11 cellular contexts compared by ENCODE assay signal in genomic region chr15:66080791-66081475, GRCh38.
DNase-seq lines count a peak whose midpoint lies in the region; ATAC-seq, FAIRE-seq and TF ChIP-seq lines count a peak whose summit lies in the region.
"Had no signal": no experiment of that assay in that cellular context is flagged by ENCODE, and none has a peak within 500 bp of the region (broad histone marks: within the 10 kb centered on the region; RNA-seq: fewer than 3 reads in every experiment).

No MANE protein-coding gene starts in this region.

- H3K79me2 ChIP-seq in HCT116 (ENCODE audit: insufficient read depth, low read length) (no peaks in the 10 kb centered on the region), keratinocyte (ENCODE audit: control insufficient read depth, insufficient read depth, low read length) (no peaks in the 10 kb centered on the region)

- H3K4me1 ChIP-seq in A549 = peaks cover 12% of the 10 kb centered on the region
- H3K4me1 ChIP-seq in HCT116 (ENCODE audit: control insufficient read depth in 1 of 2, insufficient read depth in 2 of 2, low read length in 2 of 2) = no peaks in the 10 kb centered on the region
- H3K4me1 ChIP-seq in keratinocyte (ENCODE audit: control insufficient read depth, extremely low read depth, insufficient read depth, low read length) = peaks cover 8% of the 10 kb centered on the region

- TF ChIP-seq POLR2A in A549 (IDR thresholded peaks at IDR 0.05; ENCODE audit: low read length) (no peak), HCT116 (IDR thresholded peaks at IDR 0.05; ENCODE audit: borderline replicate concordance, extremely low read depth, insufficient read depth, insufficient read length) (no peak)

- no peaks in the 10 kb centered on the region for H3K36me3 ChIP-seq in HCT116 (ENCODE audit: control insufficient read depth in 1 of 2, insufficient read depth in 2 of 2, low read length in 2 of 2)
- H3K36me3 ChIP-seq in keratinocyte (ENCODE audit: control insufficient read depth in 2 of 2, extremely low read depth in 1 of 2, insufficient read depth in 2 of 2, low read length in 2 of 2) = no peaks in the 10 kb centered on the region

- TF ChIP-seq RAD21 in A549 (conservative IDR thresholded peaks at IDR 0.05 in 1 of 2, IDR thresholded peaks at IDR 0.05 in 1 of 2) (no peak; a peak in 1 of 5 replicates), HCT116 (IDR thresholded peaks at IDR 0.05; ENCODE audit: low read depth) (no peak)

- TF ChIP-seq CTCF in A549 (IDR thresholded peaks at IDR 0.05) (peak; percentile 19; the same call in 2 of the 3 replicates), HCT116 (IDR thresholded peaks at IDR 0.05 in 2 of 3, conservative IDR thresholded peaks at IDR 0.05 in 1 of 3; ENCODE audit: borderline replicate concordance in 1 of 3, insufficient read depth in 1 of 3, low read depth in 2 of 3, low read length in 2 of 3) (peak in 2 of 3 experiments; percentile 21 to 31; a peak in 3 of 6 replicates), keratinocyte (optimal IDR thresholded peaks at IDR 0.05 in 1 of 3, IDR thresholded peaks at IDR 0.05 in 1 of 3, conservative IDR thresholded peaks at IDR 0.05 in 1 of 3; ENCODE audit: extremely low read depth in 1 of 3, insufficient read depth in 2 of 3, low read length in 3 of 3) (peak in 1 of 3 experiments; percentile 35), GM13976 (IDR thresholded peaks at IDR 0.05; ENCODE audit: borderline replicate concordance, control extremely low read depth, extremely low read depth, insufficient read depth, missing control alignments) (no peak)

- H3K27ac ChIP-seq in A549 (no peak overlapping the region), HCT116 (ENCODE audit: low read depth, low read length) (no peak overlapping the region), keratinocyte (ENCODE audit: control insufficient read depth, insufficient read depth, low read length) (no peak overlapping the region)
- H3K27ac ChIP-seq: PC-9 had no signal

- H2AFZ ChIP-seq in HCT116 (ENCODE audit: low read depth, low read length, poor library complexity, severe bottlenecking) (no peak overlapping the region), keratinocyte (ENCODE audit: control insufficient read depth, low read length) (no peak overlapping the region)
- H2AFZ ChIP-seq: PC-9 had no signal

- FAIRE-seq in A549 (lab: Jason Lieb, UNC) = no peak
- no peak for FAIRE-seq in keratinocyte (lab: Jason Lieb, UNC)

- no peak for TF ChIP-seq EP300 in A549 (IDR thresholded peaks at IDR 0.05)

- in situ Hi-C loops in GM13976 (cut with MboI; ENCODE audit: low sequenced_read_pairs, unreplicated experiment) = loop anchor here (25.0 kb wide), 1 partner anchor 444 kb away; no protein-coding TSS in a partner anchor

- H3K9ac ChIP-seq in HCT116 (ENCODE audit: low read length) (no peak overlapping the region), keratinocyte (ENCODE audit: control insufficient read depth, extremely low read depth, insufficient read depth, low read length) (no peak overlapping the region)

- peak; percentile 74 to 84 for ATAC-seq in A549
- ATAC-seq in HCT116 = peak; percentile 65
- ATAC-seq in HG02571 (IDR thresholded peaks at IDR 0.05; ENCODE audit: unreplicated experiment) = no peak
- ATAC-seq in HG02623 (IDR thresholded peaks at IDR 0.05; ENCODE audit: unreplicated experiment) = no peak
- no peak for ATAC-seq in GM18870 (IDR thresholded peaks at IDR 0.05; ENCODE audit: unreplicated experiment)

- H4K20me1 ChIP-seq in HCT116 (ENCODE audit: insufficient read depth) (no peaks in the 10 kb centered on the region), keratinocyte (ENCODE audit: control insufficient read depth, extremely low read depth, insufficient read depth, low read length) (no peaks in the 10 kb centered on the region)

- BruUV-seq in HCT116 (replicated peaks; lab: Mats Ljungman, UMichigan) = no TSS peak

- RAD21 ChIA-PET in HCT116 (lab: Charles Lee; ENCODE audit: low non-redundant PET in 1 of 2, low total read pairs in 2 of 2, uncharacterized antibody in 2 of 2, unreplicated experiment in 2 of 2) = no interaction called here

- WGBS in A549 (ENCODE audit: missing lambda C conversion rate) = 50% methylated on average over 21 of the region's 24 CpGs

- POLR2A ChIA-PET in A549 (lab: Yijun Ruan, JAX) = interaction anchor here (1.3 kb wide), 1 partner anchor 470 kb away, joined by 4 read pairs; the partner anchor contains the start of gene INTS14
- POLR2A ChIA-PET in HCT116 (lab: Charles Lee) = no interaction called here

- H3K9me3 ChIP-seq in A549 = no peaks in the 10 kb centered on the region
- H3K9me3 ChIP-seq in HCT116 (ENCODE audit: control insufficient read depth in 1 of 2, insufficient read depth in 1 of 2, low read depth in 1 of 2, low read length in 2 of 2) = no peaks in the 10 kb centered on the region
- no peaks in the 10 kb centered on the region for H3K9me3 ChIP-seq in keratinocyte (ENCODE audit: control insufficient read depth, low read depth, low read length)

- no peaks in the 10 kb centered on the region for H3K9me1 ChIP-seq in keratinocyte (ENCODE audit: control insufficient read depth, extremely low read depth, insufficient read depth, low read length)

- DNase-seq in A549 (ENCODE audit: low read depth in 1 of 2, low spot score in 1 of 2) = peak; percentile 40 to 47
- DNase-seq in HCT116 (ENCODE audit: low read depth, low spot score) = no peak
- peak; percentile 71 for DNase-seq in amniotic epithelial cell (ENCODE audit: low read depth)
- DNase-seq in keratinocyte (ENCODE audit: low read depth, low spot score) = no peak
- no peak for DNase-seq in GM13976 (ENCODE audit: low spot score)
- DNase-seq: activated naive CD4-positive, alpha-beta T cell treated with anti-CD3 and anti-CD28 coated beads for 36 hours had no signal

- H3K27me3 ChIP-seq in HCT116 (ENCODE audit: insufficient read depth, low read length) (no peaks in the 10 kb centered on the region), keratinocyte (ENCODE audit: control insufficient read depth, extremely low read depth, insufficient read depth, low read length) (peaks cover 19% of the 10 kb centered on the region)

- H3K4me2 ChIP-seq in A549 = peak overlapping the region; percentile 41
- H3K4me2 ChIP-seq in HCT116 (ENCODE audit: low read length) = no peak overlapping the region
- H3K4me2 ChIP-seq in keratinocyte (ENCODE audit: control insufficient read depth, extremely low read depth, insufficient read depth, low read depth, low read length) = peak overlapping the region; percentile 22
- H3K4me2 ChIP-seq: PC-9 had no signal

- intact Hi-C loops in HCT116 (cut with micrococcal nuclease) = no loop called here

- dilution Hi-C loops in keratinocyte (cut with MboI; ENCODE audit: extremely low pct_ligation_motif_present, low sequenced_read_pairs) = no loop called here

- H3K9me2 ChIP-seq in HCT116 (ENCODE audit: insufficient read depth) = no peaks in the 10 kb centered on the region

- H3K4me3 ChIP-seq in A549 (no peak overlapping the region), HCT116 (replicated peaks in 1 of 2; ENCODE audit: low read depth in 1 of 2, low read length in 2 of 2) (no peak overlapping the region), keratinocyte (ENCODE audit: control insufficient read depth in 2 of 3, extremely low read depth in 1 of 3, insufficient read depth in 2 of 3, low read depth in 1 of 3, low read length in 3 of 3) (no peak overlapping the region)
- H3K4me3 ChIP-seq: lung, PC-9 had no signal

- CTCF ChIA-PET in A549 (lab: Yijun Ruan, JAX) = interaction anchor here (0.6 to 2.5 kb wide), 12 partner anchors 9 to 266 kb away, joined by 3 to 11 read pairs (median 4); no protein-coding TSS in a partner anchor
- CTCF ChIA-PET in HCT116 (lab: Charles Lee) = interaction anchor here (0.5 to 1.2 kb wide), 2 partner anchors 9 to 206 kb away, joined by 4 read pairs; no protein-coding TSS in a partner anchor

TF ChIP-seq in A549, 52 proteins besides CTCF, POLR2A, EP300 and RAD21:
- no peak for TF ChIP-seq EHF (CRISPR knock-in tag; IDR thresholded peaks at IDR 0.05)
- TF ChIP-seq FOSL2 (IDR thresholded peaks at IDR 0.05) = 0 out of 2 replicates have a peak, but pooled peaks have one; percentile 22
- TF ChIP-seq FOSL2 (CRISPR knock-in tag; IDR thresholded peaks at IDR 0.05) = peak; percentile 53; the same call in 1 of the 2 replicates

TF ChIP-seq in HCT116, 20 proteins besides CTCF, POLR2A, EP300 and RAD21 (continues in another document):
- no peak for TF ChIP-seq ATF3 (IDR thresholded peaks at IDR 0.05)
- TF ChIP-seq YY1 (IDR thresholded peaks at IDR 0.05; ENCODE audit: extremely low read depth, insufficient replicate concordance, low read depth, low read length) = no peak
- TF ChIP-seq FOSL1 (IDR thresholded peaks at IDR 0.05; ENCODE audit: low read depth) = no peak
- TF ChIP-seq ZNF274 (IDR thresholded peaks at IDR 0.05; ENCODE audit: low read depth, low read length) = no peak
- no peak for TF ChIP-seq ZFX (IDR thresholded peaks at IDR 0.05)
- TF ChIP-seq, protein P1, sequence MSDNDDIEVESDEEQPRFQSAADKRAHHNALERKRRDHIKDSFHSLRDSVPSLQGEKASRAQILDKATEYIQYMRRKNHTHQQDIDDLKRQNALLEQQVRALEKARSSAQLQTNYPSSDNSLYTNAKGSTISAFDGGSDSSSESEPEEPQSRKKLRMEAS (IDR thresholded peaks at IDR 0.05) = no peak
- TF ChIP-seq POLR2AphosphoS5 (IDR thresholded peaks at IDR 0.05; ENCODE audit: low read depth, low read length) = no peak

Comparison
In these comparisons a context has a peak if more than half of its experiments do, and no peak if none do; other contexts are left out.
1. ATAC-seq: peak in A549 (2 of 2) and HCT116 (single experiment); none in HG02571 (single experiment), HG02623 (single experiment) and GM18870 (single experiment).
2. DNase-seq: peak in A549 (2 of 2) and amniotic epithelial cell (single experiment); none in HCT116 (single experiment), keratinocyte (single experiment) and GM13976 (single experiment).
3. Of the 6 proteins assayed by ChIP-seq in both A549 and HCT116: peak only in A549: none; only in HCT116: none; in both: CTCF; in neither: 5.